Comparison of ENCODE assay signal across 10 cellular contexts in genomic region chr2:69797836-69798465, GRCh38. TPM values are rescaled to one million over a fixed set of nuclear protein-coding genes. Genes with fewer than 3 reads are reported as not detected.
DNase-seq lines count a peak whose midpoint lies in the region; ATAC-seq and TF ChIP-seq lines count a peak whose summit lies in the region.
"Had no signal": no experiment of that assay in that cellular context is flagged by ENCODE, and none has a peak within 500 bp of the region (broad histone marks: within the 10 kb centered on the region; RNA-seq: fewer than 3 reads in every experiment).

No MANE protein-coding gene starts in this region.

- ATAC-seq in stimulated activated naive CD8-positive, alpha-beta T cell treated with anti-CD3 and anti-CD28 coated beads, Interleukin-15, amount 100 ng/mL, for 72 hours = no peak
- ATAC-seq in stimulated activated naive CD8-positive, alpha-beta T cell treated with anti-CD3 and anti-CD28 coated beads, Interleukin-15, Interleukin-2, amounts not matched to agents 100 U/mL and 50 U/mL, for 24 hours = no peak
- ATAC-seq in GM21423 (IDR thresholded peaks at IDR 0.05; ENCODE audit: unreplicated experiment) = no peak

- intact Hi-C loops in colonic mucosa (cut with DNase I) = no loop called here

- H3K4me1 Mint-ChIP-seq in stimulated activated naive CD8-positive, alpha-beta T cell treated with anti-CD3 and anti-CD28 coated beads, Interleukin-15, amount 100 ng/mL, for 72 hours = peaks cover 20% of the 10 kb centered on the region

- H3K4me3 Mint-ChIP-seq in stimulated activated naive CD8-positive, alpha-beta T cell treated with anti-CD3 and anti-CD28 coated beads, Interleukin-15, amount 100 ng/mL, for 72 hours = peak overlapping the region in 1 of 2 donors; percentile 52

- no peak for DNase-seq in stimulated activated naive CD8-positive, alpha-beta T cell treated with anti-CD3 and anti-CD28 coated beads, Interleukin-15, amount 100 ng/mL, for 72 hours
- DNase-seq in stimulated activated naive CD8-positive, alpha-beta T cell treated with anti-CD3 and anti-CD28 coated beads, Interleukin-15, Interleukin-2, amounts not matched to agents 100 U/mL and 50 U/mL, for 24 hours = no peak
- DNase-seq in colonic mucosa = no peak
- DNase-seq in NCI-H146 (lab: John Stamatoyannopoulos, UW) = no peak
- no peak for DNase-seq in NCI-H2081 (lab: John Stamatoyannopoulos, UW)
- no peak for DNase-seq in NOMO-1 treated with DMSO at 0.1 percent for 48 hours (lab: John Stamatoyannopoulos, UW; ENCODE audit: unreplicated experiment)
- DNase-seq: CD4-positive, CD25-positive, alpha-beta regulatory T cell; MV-4-11 had no signal

- H3K27ac ChIP-seq in colonic mucosa (peak overlapping the region; percentile 56), muscle layer of duodenum (ENCODE audit: low read length) (peak overlapping the region; percentile 67)

- H3K9ac ChIP-seq in colonic mucosa (ENCODE audit: low read depth in 2 of 2, low read length in 2 of 2) = peak overlapping the region in 1 of 2 donors; percentile 72

- H3K27ac Mint-ChIP-seq in stimulated activated naive CD8-positive, alpha-beta T cell treated with anti-CD3 and anti-CD28 coated beads, Interleukin-15, amount 100 ng/mL, for 72 hours = peak overlapping the region; percentile 81 to 95

- H3K9me3 ChIP-seq in colonic mucosa = no peaks in the 10 kb centered on the region
- H3K9me3 ChIP-seq in muscle layer of duodenum (ENCODE audit: control insufficient read depth in 1 of 2, low read length in 2 of 2) = no peaks in the 10 kb centered on the region

- H3K4me3 ChIP-seq in colonic mucosa (peak overlapping the region; percentile 5), muscle layer of duodenum (ENCODE audit: low read depth in 1 of 2, low read length in 2 of 2) (peak overlapping the region; percentile 42 to 53)

- H3K36me3 ChIP-seq in colonic mucosa = no peaks in the 10 kb centered on the region
- H3K36me3 ChIP-seq in muscle layer of duodenum (ENCODE audit: control insufficient read depth in 1 of 2, insufficient read depth in 2 of 2, low read length in 2 of 2) = no peaks in the 10 kb centered on the region

- peaks cover 19% of the 10 kb centered on the region for H3K27me3 Mint-ChIP-seq in stimulated activated naive CD8-positive, alpha-beta T cell treated with anti-CD3 and anti-CD28 coated beads, Interleukin-15, amount 100 ng/mL, for 72 hours
- H3K27me3 Mint-ChIP-seq: CD4-positive, CD25-positive, alpha-beta regulatory T cell had no signal

- no peak for TF ChIP-seq CTCF in colonic mucosa (IDR thresholded peaks at IDR 0.05)

- peaks cover 4% of the 10 kb centered on the region for H3K4me1 ChIP-seq in colonic mucosa
- peaks cover 0 to 14% of the 10 kb centered on the region in 2 donors for H3K4me1 ChIP-seq in muscle layer of duodenum (ENCODE audit: control insufficient read depth in 1 of 2, insufficient read depth in 2 of 2, low read length in 2 of 2)

- no peaks in the 10 kb centered on the region for H3K9me3 Mint-ChIP-seq in stimulated activated naive CD8-positive, alpha-beta T cell treated with anti-CD3 and anti-CD28 coated beads, Interleukin-15, amount 100 ng/mL, for 72 hours

- H3K27me3 ChIP-seq in colonic mucosa (no peaks in the 10 kb centered on the region), muscle layer of duodenum (ENCODE audit: low read depth, low read length) (no peaks in the 10 kb centered on the region)

RNA-seq across cellular contexts. Expression of gene GMCL1, which starts 31.5 kb away (rescaled TPM):
- 10 to 100 TPM; 20.3 to 20.4 TPM for total RNA-seq in colonic mucosa

RNA-seq across cellular contexts. Expression of gene ANXA4, which starts 56.0 kb away (rescaled TPM):
- 100 to 1,000 TPM; 258 to 324 TPM for total RNA-seq in colonic mucosa
